Comparison of ENCODE assay signal across 10 cellular contexts in the genomic region with DNA sequence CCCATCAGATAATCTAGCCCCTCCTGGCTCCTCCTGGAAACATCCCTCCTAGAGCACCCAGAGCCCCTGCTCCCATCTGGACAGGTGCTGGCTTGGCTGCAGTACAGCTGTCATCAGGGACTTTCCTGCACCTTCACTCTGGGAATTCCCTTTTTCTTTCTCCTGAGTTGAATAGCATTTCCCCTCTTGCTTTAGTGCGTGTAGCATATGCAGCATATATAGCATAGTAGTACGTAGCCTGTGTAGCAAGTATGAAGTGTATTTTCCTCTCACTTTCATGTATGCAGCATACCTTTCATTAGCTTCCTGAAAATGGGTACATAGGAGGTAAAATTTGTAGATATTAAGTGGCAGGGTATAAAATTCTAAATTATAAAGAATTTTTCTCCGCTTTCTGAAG.
A peak's percentile ranks its signal among the peaks of the same experiment; 100 is the strongest.
DNase-seq lines count a peak whose midpoint lies in the region; ATAC-seq, FAIRE-seq and TF ChIP-seq lines count a peak whose summit lies in the region.
"Had no signal": no experiment of that assay in that cellular context is flagged by ENCODE, and none has a peak within 500 bp of the region (broad histone marks: within the 10 kb centered on the region; RNA-seq: fewer than 3 reads in every experiment).

No MANE protein-coding gene starts in this region.

- H3K9ac ChIP-seq in endothelial cell of umbilical vein (replicated peaks; ENCODE audit: extremely low read depth, insufficient read depth, low read length): no peak overlapping the region

- peak; percentile 12 for DNase-seq in endothelial cell of umbilical vein (ENCODE audit: low read depth, low spot score)
- no peak for DNase-seq in BE2C
- DNase-seq in NCI-H2196 treated with DMSO at 0.1 percent for 48 hours (lab: John Stamatoyannopoulos, UW; ENCODE audit: unreplicated experiment): no peak
- DNase-seq in uterus: no peak
- no peak for DNase-seq in upper lobe of right lung
- DNase-seq: anterior cingulate cortex, NCI-H1048 had no signal

- dilution Hi-C loops in endothelial cell of umbilical vein (cut with MboI; ENCODE audit: extremely low pct_ligation_motif_present, low sequenced_read_pairs): no loop called here

- H3K4me3 ChIP-seq in endothelial cell of umbilical vein (replicated peaks in 1 of 3; ENCODE audit: insufficient read depth in 1 of 3, low read depth in 1 of 3, low read length in 3 of 3) (no peak overlapping the region), BE2C (ENCODE audit: low read depth, low read length) (no peak overlapping the region), uterus (no peak overlapping the region), upper lobe of right lung (no peak overlapping the region)

- H3K36me3 ChIP-seq in endothelial cell of umbilical vein (ENCODE audit: control insufficient read depth in 2 of 2, extremely low read depth in 1 of 2, insufficient read depth in 2 of 2, low read length in 2 of 2) (peaks cover 0 to 2% of the 10 kb centered on the region in 2 experiments), BE2C (no peaks in the 10 kb centered on the region), uterus (no peaks in the 10 kb centered on the region), upper lobe of right lung (peaks cover 70% of the 10 kb centered on the region)

- no peaks in the 10 kb centered on the region for H3K79me2 ChIP-seq in endothelial cell of umbilical vein (ENCODE audit: control insufficient read depth, insufficient read depth, low read length)

- TF ChIP-seq POLR2A in endothelial cell of umbilical vein (IDR thresholded peaks at IDR 0.05; ENCODE audit: low read depth, low read length): no peak
- TF ChIP-seq POLR2A in uterus (IDR thresholded peaks at IDR 0.05): no peak

- no TSS peak for BruUV-seq in endothelial cell of umbilical vein (replicated peaks; lab: Mats Ljungman, UMichigan)

- H3K9me3 ChIP-seq in endothelial cell of umbilical vein (replicated peaks; ENCODE audit: control insufficient read depth, insufficient read depth, low read length) (no peaks in the 10 kb centered on the region), BE2C (no peaks in the 10 kb centered on the region), uterus (no peaks in the 10 kb centered on the region), upper lobe of right lung (no peaks in the 10 kb centered on the region)

- H3K27me3 ChIP-seq in endothelial cell of umbilical vein (ENCODE audit: control insufficient read depth in 2 of 2, insufficient read depth in 2 of 2, low read length in 2 of 2) (no peaks in the 10 kb centered on the region), BE2C (no peaks in the 10 kb centered on the region), uterus (no peaks in the 10 kb centered on the region), upper lobe of right lung (no peaks in the 10 kb centered on the region)

- no peak overlapping the region for H3K27ac ChIP-seq in endothelial cell of umbilical vein (ENCODE audit: insufficient read depth, low read depth, low read length)
- H3K27ac ChIP-seq in uterus: no peak overlapping the region
- H3K27ac ChIP-seq in upper lobe of right lung: no peak overlapping the region

- H3K4me1 ChIP-seq in endothelial cell of umbilical vein (ENCODE audit: control insufficient read depth, extremely low read depth, insufficient read depth, low read length) (peaks cover 5% of the 10 kb centered on the region), BE2C (no peaks in the 10 kb centered on the region), uterus (no peaks in the 10 kb centered on the region), upper lobe of right lung (no peaks in the 10 kb centered on the region)

- intact Hi-C loops in endothelial cell of umbilical vein (cut with micrococcal nuclease): no loop called here
- intact Hi-C loops in uterus (cut with DNase I; ENCODE audit: low total_unique reads): no loop called here
- intact Hi-C loops in upper lobe of right lung (cut with DNase I): no loop called here

- TF ChIP-seq CTCF in endothelial cell of umbilical vein (IDR thresholded peaks at IDR 0.05; ENCODE audit: extremely low read depth in 1 of 2, insufficient read depth in 1 of 2, low read depth in 1 of 2, low read length in 2 of 2) (no peak), BE2C (IDR thresholded peaks at IDR 0.05; ENCODE audit: low read depth, low read length) (no peak), uterus (IDR thresholded peaks at IDR 0.05) (no peak), upper lobe of right lung (IDR thresholded peaks at IDR 0.05) (no peak)

- H4K20me1 ChIP-seq in endothelial cell of umbilical vein (replicated peaks; ENCODE audit: control insufficient read depth, extremely low read depth, insufficient read depth, low read length): no peaks in the 10 kb centered on the region

- no peak overlapping the region for H2AFZ ChIP-seq in endothelial cell of umbilical vein (ENCODE audit: low read depth, low read length)

- POLR2A ChIA-PET in endothelial cell of umbilical vein (lab: Charles Lee): no interaction called here

- no peak for FAIRE-seq in endothelial cell of umbilical vein (lab: Jason Lieb, UNC)

- no peaks in the 10 kb centered on the region for H3K9me1 ChIP-seq in endothelial cell of umbilical vein (replicated peaks; ENCODE audit: control insufficient read depth, extremely low read depth, insufficient read depth, low read length)

- H3K4me2 ChIP-seq in endothelial cell of umbilical vein (ENCODE audit: insufficient read depth, low read length): no peak overlapping the region

- ATAC-seq in GM18517 (IDR thresholded peaks at IDR 0.05; ENCODE audit: unreplicated experiment) (peak; percentile 89), GM21367 (IDR thresholded peaks at IDR 0.05; ENCODE audit: unreplicated experiment) (peak; percentile 87), HG03139 (IDR thresholded peaks at IDR 0.05; ENCODE audit: unreplicated experiment) (peak; percentile 70), upper lobe of right lung (no peak)

- CTCF ChIA-PET in endothelial cell of umbilical vein (lab: Charles Lee): interaction anchor here (1.6 kb wide), 1 partner anchor 8 kb away, joined by 5 read pairs; no protein-coding TSS in a partner anchor

TF ChIP-seq in endothelial cell of umbilical vein, 7 proteins besides CTCF, POLR2A, EP300 and RAD21:
- no peak for TF ChIP-seq FOS (IDR thresholded peaks at IDR 0.05; ENCODE audit: borderline replicate concordance, insufficient read depth, low read length)
- TF ChIP-seq MAX (IDR thresholded peaks at IDR 0.05; ENCODE audit: insufficient read depth, insufficient read length): no peak
- no peak for TF ChIP-seq POLR2AphosphoS5 (IDR thresholded peaks at IDR 0.05; ENCODE audit: insufficient read depth, low read depth, low read length)
- TF ChIP-seq EZH2 (IDR thresholded peaks at IDR 0.05; ENCODE audit: borderline replicate concordance, low read depth, low read length, severe bottlenecking): no peak
- no peak for TF ChIP-seq GATA2 (IDR thresholded peaks at IDR 0.05; ENCODE audit: insufficient read depth, insufficient read length, low read depth, low read length)
- no peak for TF ChIP-seq JUN (IDR thresholded peaks at IDR 0.05; ENCODE audit: borderline replicate concordance, insufficient read depth, insufficient read length, low read depth)
- TF ChIP-seq MYC (IDR thresholded peaks at IDR 0.05; ENCODE audit: low read depth, low read length): no peak
